21 cellular contexts compared by ENCODE assay signal in the genomic region with DNA sequence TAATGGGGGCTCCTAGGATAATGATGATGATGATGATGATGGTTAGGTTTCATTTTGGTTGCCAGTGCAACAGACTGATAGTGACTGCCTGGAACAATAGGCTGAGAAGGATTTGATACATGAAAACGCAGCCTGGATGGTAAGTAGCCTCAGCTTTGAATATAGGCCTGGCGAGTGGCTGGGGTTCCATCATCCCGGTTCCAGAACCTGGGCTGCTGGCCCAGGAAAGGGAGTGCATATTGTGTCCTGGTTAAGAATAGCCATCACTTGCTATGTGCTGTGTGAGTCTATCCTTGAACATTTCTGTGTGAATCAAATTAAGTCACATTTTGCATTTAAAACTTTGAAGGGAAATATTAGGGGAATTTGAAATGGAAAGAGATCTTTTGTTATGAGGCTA.
"Had no signal": no experiment of that assay in that cellular context is flagged by ENCODE, and none has a peak within 500 bp of the region (broad histone marks: within the 10 kb centered on the region; RNA-seq: fewer than 3 reads in every experiment).

No MANE protein-coding gene starts in this region.

- H3K4me1 ChIP-seq: prostate gland had no signal

- H3K27me3 ChIP-seq: esophagus muscularis mucosa, left lung, neutrophil, ovary, stomach, suprapubic skin, tibial nerve had no signal

- H3K36me3 ChIP-seq: ovary had no signal

- H3K27ac Mint-ChIP-seq: nephron; T-helper 2 cell treated with Interferon-gamma antibody and Interleukin-4, amounts not matched to agents 5 μg/mL and 100 μg/mL, for 36 hours had no signal

- H3K9me3 ChIP-seq: esophagus muscularis mucosa, left lung, neutrophil, ovary, prostate gland, stomach, suprapubic skin, tibial nerve had no signal

- H3K27ac ChIP-seq: esophagus muscularis mucosa, left lung, neutrophil, ovary, prostate gland, stomach, suprapubic skin, tibial nerve, WERI-Rb-1 had no signal

- DNase-seq: activated CD4-positive, CD25-positive, alpha-beta regulatory T cell treated with anti-CD3 and anti-CD28 coated beads, Interleukin-2, amount 50 U/mL, for 72 hours; activated naive CD4-positive, alpha-beta T cell treated with Interleukin-2 at 50 U/mL for 16 hours; activated T-cell treated with anti-CD3 and anti-CD28 coated beads, Interleukin-2, amount 50 U/mL, for 1 hour; amygdala; effector memory CD4-positive, alpha-beta T cell; glutamatergic neuron; hippocampal formation; kidney glomerular epithelial cell; left lung; midbrain; ovary; stimulated activated CD4-positive, alpha-beta T cell treated with anti-CD3 and anti-CD28 coated beads, Interleukin-4, amount 100 ng/mL, for 4 hours; stomach; WERI-Rb-1 had no signal

- H3K4me3 Mint-ChIP-seq: nephron; T-helper 2 cell treated with Interferon-gamma antibody and Interleukin-4, amounts not matched to agents 5 μg/mL and 100 μg/mL, for 36 hours had no signal

- H3K9me3 Mint-ChIP-seq: nephron; T-helper 2 cell treated with Interferon-gamma antibody and Interleukin-4, amounts not matched to agents 5 μg/mL and 100 μg/mL, for 36 hours had no signal

- ATAC-seq: left lung had no signal

- H3K4me3 ChIP-seq: esophagus muscularis mucosa, left lung, ovary, prostate gland, stomach, suprapubic skin, tibial nerve had no signal
